ENCODE assay signal across 17 cellular contexts in the genomic region with DNA sequence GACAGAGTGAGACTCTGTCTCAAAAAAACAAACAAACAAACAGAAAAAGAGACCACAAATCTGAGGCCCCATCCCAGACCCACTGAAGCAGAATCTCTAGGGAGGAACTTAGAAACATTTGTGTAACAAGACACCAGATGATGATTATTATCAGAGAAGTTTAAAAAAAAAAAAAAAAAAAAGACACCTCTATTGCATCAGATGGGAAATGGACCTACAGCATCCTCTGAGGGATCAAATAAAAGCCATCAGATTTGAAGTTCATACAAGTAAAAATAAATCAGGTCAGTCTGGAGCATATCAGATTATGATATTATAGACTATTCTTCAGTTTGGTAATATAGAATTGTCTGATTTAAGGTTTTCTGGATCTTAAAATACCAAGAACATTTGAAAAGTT. TPM values are rescaled to one million over a fixed set of nuclear protein-coding genes. Genes with fewer than 3 reads are reported as not detected.
DNase-seq lines count a peak whose midpoint lies in the region; ATAC-seq, FAIRE-seq and TF ChIP-seq lines count a peak whose summit lies in the region.
"Had no signal": no experiment of that assay in that cellular context is flagged by ENCODE, and none has a peak within 500 bp of the region (broad histone marks: within the 10 kb centered on the region; RNA-seq: fewer than 3 reads in every experiment).

No MANE protein-coding gene starts in this region.

- intact Hi-C loops in HepG2 (cut with micrococcal nuclease; ENCODE audit: unreplicated experiment) = no loop called here

- CTCF ChIA-PET in HepG2 (lab: Yijun Ruan, JAX; ENCODE audit: low intra/inter-chr PET ratio, low total read pairs) = no interaction called here
- CTCF ChIA-PET in WTC11 (lab: Charles Lee) = interaction anchor here (1.7 kb wide), 1 partner anchor 140 kb away, joined by 4 read pairs; no protein-coding TSS in a partner anchor

- POLR2A ChIA-PET in HepG2 (lab: Yijun Ruan, JAX) = interaction anchor here (1.3 kb wide), 1 partner anchor 58 kb away, joined by 3 read pairs; no protein-coding TSS in a partner anchor
- POLR2A ChIA-PET in WTC11 (lab: Charles Lee) = no interaction called here

- H3K36me3 ChIP-seq in liver (ENCODE audit: control insufficient read depth in 4 of 4, insufficient read depth in 3 of 4, low read depth in 1 of 4, low read length in 3 of 4) (no peaks in the 10 kb centered on the region), HepG2 (replicated peaks in 1 of 2; ENCODE audit: control insufficient read depth in 1 of 2, insufficient read depth in 2 of 2, low read length in 2 of 2) (no peaks in the 10 kb centered on the region), small intestine (ENCODE audit: control insufficient read depth in 2 of 2, insufficient read depth in 2 of 2, low read length in 2 of 2) (no peaks in the 10 kb centered on the region)

- no peaks in the 10 kb centered on the region for H3K9me3 ChIP-seq in liver (ENCODE audit: control insufficient read depth in 4 of 4, low read length in 3 of 4)
- no peaks in the 10 kb centered on the region for H3K9me3 ChIP-seq in HepG2 (ENCODE audit: low read length)
- H3K9me3 ChIP-seq in T-helper 17 cell (ENCODE audit: control insufficient read depth, low read length, poor library complexity, severe bottlenecking) = no peaks in the 10 kb centered on the region
- no peaks in the 10 kb centered on the region for H3K9me3 ChIP-seq in small intestine (ENCODE audit: control insufficient read depth, low read depth)

- TF ChIP-seq POLR2A in HepG2 (IDR thresholded peaks at IDR 0.05; ENCODE audit: insufficient read depth in 1 of 2, low read depth in 2 of 2, low read length in 2 of 2) = no peak

- H2AFZ ChIP-seq in HepG2 (ENCODE audit: low read length) = no peak overlapping the region

- peaks cover 0 to 4% (median 0%) of the 10 kb centered on the region in 4 donors for H3K4me1 ChIP-seq in liver (ENCODE audit: control insufficient read depth in 4 of 4, insufficient read depth in 4 of 4, low read length in 3 of 4)
- no peaks in the 10 kb centered on the region for H3K4me1 ChIP-seq in HepG2 (ENCODE audit: insufficient read depth, low read length)
- H3K4me1 ChIP-seq in small intestine (ENCODE audit: control insufficient read depth in 2 of 2, insufficient read depth in 1 of 2, low read depth in 1 of 2, low read length in 1 of 2) = no peaks in the 10 kb centered on the region

- H3K27ac ChIP-seq in liver (ENCODE audit: low read depth in 1 of 2, low read length in 2 of 2) = peak overlapping the region; percentile 43 to 87
- H3K27ac ChIP-seq in HepG2 (ENCODE audit: extremely low read length, insufficient read depth, low read length) = no peak overlapping the region
- H3K27ac ChIP-seq in small intestine (ENCODE audit: low read depth in 1 of 2, low read length in 1 of 2) = no peak overlapping the region
- H3K27ac ChIP-seq: C4-2B, VCaP had no signal

- H3K4me1 Mint-ChIP-seq in T-helper 17 cell = peaks cover 5% of the 10 kb centered on the region
- peaks cover 12 to 31% of the 10 kb centered on the region in 2 donors for H3K4me1 Mint-ChIP-seq in immature natural killer cell
- H3K4me1 Mint-ChIP-seq in WTC11 = peaks cover 5% of the 10 kb centered on the region
- H3K4me1 Mint-ChIP-seq: stimulated activated memory B cell treated with anti-CD40 and anti-IgM and Interleukin-4, amounts not matched to agents 10 μg/mL and 1 μg/mL and 100 μg/mL, for 72 hours had no signal

- FAIRE-seq in HepG2 (lab: Jason Lieb, UNC) (no peak), small intestine (lab: Jason Lieb, UNC) (no peak)
- FAIRE-seq: G401.6 had no signal

- H3K9ac ChIP-seq in liver (ENCODE audit: low read depth in 1 of 2, low read length in 2 of 2) = peak overlapping the region in 1 of 2 donors; percentile 51
- H3K9ac ChIP-seq in HepG2 (ENCODE audit: insufficient read depth, low read depth, low read length) = no peak overlapping the region

- H3K4me2 ChIP-seq in HepG2 (ENCODE audit: low read depth, low read length) = no peak overlapping the region

- no peaks in the 10 kb centered on the region for H4K20me1 ChIP-seq in HepG2 (ENCODE audit: insufficient read depth, low read length)

- TF ChIP-seq RAD21 in liver (IDR thresholded peaks at IDR 0.05) = no peak
- TF ChIP-seq RAD21 in HepG2 (CRISPR knock-in tag; IDR thresholded peaks at IDR 0.05) = no peak

- DNase-seq in HepG2 (ENCODE audit: low spot score) (no peak), T-helper 17 cell (no peak), immature natural killer cell (peak in 1 of 3 donors; percentile 0), WTC11 (ENCODE audit: low spot score) (no peak), activated gamma-delta T cell (lab: John Stamatoyannopoulos, UW) (no peak), small intestine (no peak)
- DNase-seq: NCI-H1417 treated with DMSO at 0.1 percent for 48 hours, SHP77 treated with DMSO at 0.1 percent for 48 hours had no signal

- H3K27me3 ChIP-seq in liver (ENCODE audit: control insufficient read depth in 4 of 4, insufficient read depth in 4 of 4, low read length in 3 of 4) (no peaks in the 10 kb centered on the region), HepG2 (ENCODE audit: control insufficient read depth in 1 of 2, insufficient read depth in 2 of 2, low read length in 2 of 2) (no peaks in the 10 kb centered on the region), small intestine (ENCODE audit: control insufficient read depth in 2 of 2, insufficient read depth in 2 of 2, low read length in 2 of 2) (no peaks in the 10 kb centered on the region)

- no peak for TF ChIP-seq EP300 in HepG2 (IDR thresholded peaks at IDR 0.05; ENCODE audit: low read depth in 2 of 2, low read length in 2 of 2)
- TF ChIP-seq EP300 in HepG2 (CRISPR knock-in tag; IDR thresholded peaks at IDR 0.05; ENCODE audit: borderline replicate concordance) = no peak

- H3K27ac Mint-ChIP-seq in T-helper 17 cell = peak overlapping the region; percentile 63
- H3K27ac Mint-ChIP-seq in immature natural killer cell = peak overlapping the region; percentile 83 to 96 (median 92)
- H3K27ac Mint-ChIP-seq in WTC11 = no peak overlapping the region
- H3K27ac Mint-ChIP-seq: stimulated activated memory B cell treated with anti-CD40 and anti-IgM and Interleukin-4, amounts not matched to agents 10 μg/mL and 1 μg/mL and 100 μg/mL, for 72 hours had no signal

- H3K36me3 Mint-ChIP-seq in T-helper 17 cell (ENCODE audit: low read depth) (no peaks in the 10 kb centered on the region), immature natural killer cell (peaks cover 0 to 4% (median 3%) of the 10 kb centered on the region in 3 donors), WTC11 (peaks cover 3% of the 10 kb centered on the region; the same call in 1 of the 2 replicates)
- H3K36me3 Mint-ChIP-seq: stimulated activated memory B cell treated with anti-CD40 and anti-IgM and Interleukin-4, amounts not matched to agents 10 μg/mL and 1 μg/mL and 100 μg/mL, for 72 hours had no signal

- BruUV-seq in HepG2 (replicated peaks; lab: Mats Ljungman, UMichigan) = no TSS peak

- H3K4me3 Mint-ChIP-seq in T-helper 17 cell (peak overlapping the region; percentile 80), immature natural killer cell (peak overlapping the region; percentile 59 to 93 (median 88)), WTC11 (no peak overlapping the region)
- H3K4me3 Mint-ChIP-seq: stimulated activated memory B cell treated with anti-CD40 and anti-IgM and Interleukin-4, amounts not matched to agents 10 μg/mL and 1 μg/mL and 100 μg/mL, for 72 hours had no signal

- in situ Hi-C loops in HepG2 (cut with HindIII; ENCODE audit: extremely low pct_ligation_motif_present, low pct_unique_long_range_greater_than_20kb) = no loop called here

- TF ChIP-seq CTCF in liver (IDR thresholded peaks at IDR 0.05; ENCODE audit: low read depth, low read length, missing input control) = no peak
- TF ChIP-seq CTCF in HepG2 (CRISPR knock-in tag; IDR thresholded peaks at IDR 0.05) = no peak
- TF ChIP-seq CTCF in WTC11 (IDR thresholded peaks at IDR 0.05) = no peak

- ATAC-seq in HepG2 = no peak
- ATAC-seq in T-helper 17 cell = no peak
- no peak for ATAC-seq in WTC11
- no peak for ATAC-seq in GM21529 (IDR thresholded peaks at IDR 0.05; ENCODE audit: unreplicated experiment)
- ATAC-seq: HCT116; stimulated activated memory B cell treated with anti-CD40 and anti-IgM and Interleukin-4, amounts not matched to agents 10 μg/mL and 1 μg/mL and 100 μg/mL, for 72 hours had no signal

- H3K9me3 Mint-ChIP-seq in immature natural killer cell = peaks cover 0 to 2% (median 0%) of the 10 kb centered on the region in 6 donors
- H3K9me3 Mint-ChIP-seq in WTC11 = peaks cover 15% of the 10 kb centered on the region
- H3K9me3 Mint-ChIP-seq: stimulated activated memory B cell treated with anti-CD40 and anti-IgM and Interleukin-4, amounts not matched to agents 10 μg/mL and 1 μg/mL and 100 μg/mL, for 72 hours had no signal

- H3K4me3 ChIP-seq in liver (ENCODE audit: low read depth in 1 of 3, low read length in 3 of 3) (peak overlapping the region in 1 of 3 donors; percentile 50), HepG2 (replicated peaks in 1 of 3; ENCODE audit: insufficient read depth in 1 of 3, low read depth in 2 of 3, low read length in 3 of 3) (no peak overlapping the region), small intestine (ENCODE audit: low read depth in 1 of 2, low read length in 2 of 2) (no peak overlapping the region)

- H3K27me3 Mint-ChIP-seq in T-helper 17 cell (peaks cover 7% of the 10 kb centered on the region), immature natural killer cell (ENCODE audit: low read depth in 3 of 3) (peaks cover 0 to 2% (median 0%) of the 10 kb centered on the region in 3 donors), WTC11 (ENCODE audit: low read depth) (no peaks in the 10 kb centered on the region; the same call in 1 of the 2 replicates)

- H3K79me2 ChIP-seq in HepG2 (ENCODE audit: insufficient read depth, low read length) = no peaks in the 10 kb centered on the region

RNA-seq across cellular contexts. Expression of gene LIPC, which starts 21.9 kb away (rescaled TPM):
- total RNA-seq in liver (100 to 1,000 TPM; 136 to 268 TPM), HepG2 (2016; rRNA removed; fragmentation: Illumina TruSeq; extraction: Trizol) (15.0 and 26.0 TPM in 2 replicates), T-helper 17 cell (1 to 10 TPM; 1.0 to 3.2 TPM), WTC11 (2021) (not detected in 3 replicates)
- polyA plus RNA-seq in liver (100 to 1,000 TPM in 1 of 2 donors, 10 to 100 TPM in 1; 60.1 to 126 TPM), HepG2 (2011; rRNA removed) (38.0 and 46.9 TPM in 2 replicates), immature natural killer cell (1 to 10 TPM; 2.4 to 6.8 (median 2.8) TPM), small intestine (1 to 10 TPM in 2 of 3 donors, under 1 TPM in 1; 0.98 to 2.0 (median 1.4) TPM)
- 3.6 and 5.6 TPM in 2 replicates for total RNA-seq in HepG2 (2016; cell fraction: cytosol; rRNA removed; fragmentation: Illumina TruSeq; extraction: Trizol; ENCODE audit: low read depth)
- 14.4 and 27.2 TPM in 2 replicates for total RNA-seq in HepG2 (2016; cell fraction: insoluble cytoplasmic fraction; rRNA removed; fragmentation: Illumina TruSeq; extraction: Trizol)
- 9.5 and 11.4 TPM in 2 replicates for total RNA-seq in HepG2 (2016; cell fraction: membrane; rRNA removed; fragmentation: Illumina TruSeq; extraction: Trizol)
- 31.9 and 35.6 TPM in 2 replicates for total RNA-seq in HepG2 (2016; cell fraction: nucleus; rRNA removed; fragmentation: Illumina TruSeq; extraction: Trizol)
- 32.6 and 40.5 TPM in 2 replicates for polyA plus RNA-seq in HepG2 (2011; cell fraction: cytosol; rRNA removed)
- polyA plus RNA-seq in HepG2 (2011; cell fraction: nucleus; rRNA removed) = 25.6 and 27.7 TPM in 2 replicates
- 28.9 and 34.2 TPM in 2 replicates for polyA plus RNA-seq in HepG2 (2012)
- polyA plus RNA-seq in HepG2 (2016; cell fraction: cytosol; fragmentation: Illumina TruSeq; extraction: Trizol; ENCODE audit: low read depth) = 9.2 and 9.9 TPM in 2 replicates
- polyA plus RNA-seq in HepG2 (2016; cell fraction: insoluble cytoplasmic fraction; fragmentation: Illumina TruSeq; extraction: Trizol; ENCODE audit: low read depth) = 20.8 and 21.9 TPM in 2 replicates
- 13.3 and 17.3 TPM in 2 replicates for polyA plus RNA-seq in HepG2 (2016; cell fraction: membrane; fragmentation: Illumina TruSeq; extraction: Trizol; ENCODE audit: low read depth)
- polyA plus RNA-seq in HepG2 (2016; cell fraction: nucleus; fragmentation: Illumina TruSeq; extraction: Trizol; ENCODE audit: insufficient read depth, low read depth) = 46.6 and 49.7 TPM in 2 replicates
- 66.7 TPM in 1 of 2 replicates, not detected in the other for polyA minus RNA-seq in HepG2 (2011; rRNA and poly(A)+ RNA removed; ENCODE audit: low replicate concordance)
- 17.8 and 19.8 TPM in 2 replicates for polyA minus RNA-seq in HepG2 (2011; cell fraction: cytosol; rRNA and poly(A)+ RNA removed)
- polyA minus RNA-seq in HepG2 (2011; cell fraction: nucleus; rRNA and poly(A)+ RNA removed) = 21.2 and 25.1 TPM in 2 replicates
- total RNA-seq: chondrocyte, mesenteric fat pad had no signal

Comparison
In these comparisons a context has a peak if more than half of its experiments do, and no peak if none do; other contexts are left out.
1. H3K27ac ChIP-seq: peak in liver (2 of 2); none in HepG2 (single experiment) and small intestine (0 of 2).